ENCODE assay signal across 2 cellular contexts in the genomic region with DNA sequence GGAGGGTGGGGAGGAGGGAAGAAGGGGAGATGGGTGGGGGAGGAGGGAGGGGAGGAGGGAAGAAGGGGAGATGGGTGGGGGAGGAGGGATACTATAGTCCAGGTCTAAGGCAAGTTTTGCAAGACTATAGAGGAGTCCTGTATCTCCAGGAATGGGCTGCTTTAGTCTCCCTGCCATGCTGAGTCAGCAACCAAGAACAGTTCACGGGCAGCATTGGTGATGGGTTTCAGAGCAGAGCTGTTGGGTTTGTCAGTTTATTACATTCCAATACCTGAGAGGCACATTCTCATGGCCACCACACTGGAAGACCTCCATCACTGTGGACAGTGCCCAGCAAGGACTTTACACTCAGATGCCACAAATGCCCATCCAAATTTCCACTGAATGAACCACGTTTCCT.
TF ChIP-seq lines count a peak whose summit lies in the region.

No MANE protein-coding gene starts in this region.

TF ChIP-seq in HepG2, 621 proteins besides CTCF, POLR2A, EP300 and RAD21 (continued from another document and continues in another):
- TF ChIP-seq, protein P1, sequence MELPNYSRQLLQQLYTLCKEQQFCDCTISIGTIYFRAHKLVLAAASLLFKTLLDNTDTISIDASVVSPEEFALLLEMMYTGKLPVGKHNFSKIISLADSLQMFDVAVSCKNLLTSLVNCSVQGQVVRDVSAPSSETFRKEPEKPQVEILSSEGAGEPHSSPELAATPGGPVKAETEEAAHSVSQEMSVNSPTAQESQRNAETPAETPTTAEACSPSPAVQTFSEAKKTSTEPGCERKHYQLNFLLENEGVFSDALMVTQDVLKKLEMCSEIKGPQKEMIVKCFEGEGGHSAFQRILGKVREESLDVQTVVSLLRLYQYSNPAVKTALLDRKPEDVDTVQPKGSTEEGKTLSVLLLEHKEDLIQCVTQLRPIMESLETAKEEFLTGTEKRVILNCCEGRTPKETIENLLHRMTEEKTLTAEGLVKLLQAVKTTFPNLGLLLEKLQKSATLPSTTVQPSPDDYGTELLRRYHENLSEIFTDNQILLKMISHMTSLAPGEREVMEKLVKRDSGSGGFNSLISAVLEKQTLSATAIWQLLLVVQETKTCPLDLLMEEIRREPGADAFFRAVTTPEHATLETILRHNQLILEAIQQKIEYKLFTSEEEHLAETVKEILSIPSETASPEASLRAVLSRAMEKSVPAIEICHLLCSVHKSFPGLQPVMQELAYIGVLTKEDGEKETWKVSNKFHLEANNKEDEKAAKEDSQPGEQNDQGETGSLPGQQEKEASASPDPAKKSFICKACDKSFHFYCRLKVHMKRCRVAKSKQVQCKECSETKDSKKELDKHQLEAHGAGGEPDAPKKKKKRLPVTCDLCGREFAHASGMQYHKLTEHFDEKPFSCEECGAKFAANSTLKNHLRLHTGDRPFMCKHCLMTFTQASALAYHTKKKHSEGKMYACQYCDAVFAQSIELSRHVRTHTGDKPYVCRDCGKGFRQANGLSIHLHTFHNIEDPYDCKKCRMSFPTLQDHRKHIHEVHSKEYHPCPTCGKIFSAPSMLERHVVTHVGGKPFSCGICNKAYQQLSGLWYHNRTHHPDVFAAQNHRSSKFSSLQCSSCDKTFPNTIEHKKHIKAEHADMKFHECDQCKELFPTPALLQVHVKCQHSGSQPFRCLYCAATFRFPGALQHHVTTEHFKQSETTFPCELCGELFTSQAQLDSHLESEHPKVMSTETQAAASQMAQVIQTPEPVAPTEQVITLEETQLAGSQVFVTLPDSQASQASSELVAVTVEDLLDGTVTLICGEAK (IDR thresholded peaks at IDR 0.05) = no peak
- TF ChIP-seq, protein P1 (CRISPR knock-in tag; IDR thresholded peaks at IDR 0.05) = no peak
- TF ChIP-seq, protein P2, sequence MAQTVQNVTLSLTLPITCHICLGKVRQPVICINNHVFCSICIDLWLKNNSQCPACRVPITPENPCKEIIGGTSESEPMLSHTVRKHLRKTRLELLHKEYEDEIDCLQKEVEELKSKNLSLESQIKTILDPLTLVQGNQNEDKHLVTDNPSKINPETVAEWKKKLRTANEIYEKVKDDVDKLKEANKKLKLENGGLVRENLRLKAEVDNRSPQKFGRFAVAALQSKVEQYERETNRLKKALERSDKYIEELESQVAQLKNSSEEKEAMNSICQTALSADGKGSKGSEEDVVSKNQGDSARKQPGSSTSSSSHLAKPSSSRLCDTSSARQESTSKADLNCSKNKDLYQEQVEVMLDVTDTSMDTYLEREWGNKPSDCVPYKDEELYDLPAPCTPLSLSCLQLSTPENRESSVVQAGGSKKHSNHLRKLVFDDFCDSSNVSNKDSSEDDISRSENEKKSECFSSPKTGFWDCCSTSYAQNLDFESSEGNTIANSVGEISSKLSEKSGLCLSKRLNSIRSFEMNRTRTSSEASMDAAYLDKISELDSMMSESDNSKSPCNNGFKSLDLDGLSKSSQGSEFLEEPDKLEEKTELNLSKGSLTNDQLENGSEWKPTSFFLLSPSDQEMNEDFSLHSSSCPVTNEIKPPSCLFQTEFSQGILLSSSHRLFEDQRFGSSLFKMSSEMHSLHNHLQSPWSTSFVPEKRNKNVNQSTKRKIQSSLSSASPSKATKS (CRISPR knock-in tag; IDR thresholded peaks at IDR 0.05) = no peak

TF ChIP-seq in K562, 482 proteins besides CTCF, POLR2A, EP300 and RAD21 (continued from another document):
- TF ChIP-seq, protein P3, sequence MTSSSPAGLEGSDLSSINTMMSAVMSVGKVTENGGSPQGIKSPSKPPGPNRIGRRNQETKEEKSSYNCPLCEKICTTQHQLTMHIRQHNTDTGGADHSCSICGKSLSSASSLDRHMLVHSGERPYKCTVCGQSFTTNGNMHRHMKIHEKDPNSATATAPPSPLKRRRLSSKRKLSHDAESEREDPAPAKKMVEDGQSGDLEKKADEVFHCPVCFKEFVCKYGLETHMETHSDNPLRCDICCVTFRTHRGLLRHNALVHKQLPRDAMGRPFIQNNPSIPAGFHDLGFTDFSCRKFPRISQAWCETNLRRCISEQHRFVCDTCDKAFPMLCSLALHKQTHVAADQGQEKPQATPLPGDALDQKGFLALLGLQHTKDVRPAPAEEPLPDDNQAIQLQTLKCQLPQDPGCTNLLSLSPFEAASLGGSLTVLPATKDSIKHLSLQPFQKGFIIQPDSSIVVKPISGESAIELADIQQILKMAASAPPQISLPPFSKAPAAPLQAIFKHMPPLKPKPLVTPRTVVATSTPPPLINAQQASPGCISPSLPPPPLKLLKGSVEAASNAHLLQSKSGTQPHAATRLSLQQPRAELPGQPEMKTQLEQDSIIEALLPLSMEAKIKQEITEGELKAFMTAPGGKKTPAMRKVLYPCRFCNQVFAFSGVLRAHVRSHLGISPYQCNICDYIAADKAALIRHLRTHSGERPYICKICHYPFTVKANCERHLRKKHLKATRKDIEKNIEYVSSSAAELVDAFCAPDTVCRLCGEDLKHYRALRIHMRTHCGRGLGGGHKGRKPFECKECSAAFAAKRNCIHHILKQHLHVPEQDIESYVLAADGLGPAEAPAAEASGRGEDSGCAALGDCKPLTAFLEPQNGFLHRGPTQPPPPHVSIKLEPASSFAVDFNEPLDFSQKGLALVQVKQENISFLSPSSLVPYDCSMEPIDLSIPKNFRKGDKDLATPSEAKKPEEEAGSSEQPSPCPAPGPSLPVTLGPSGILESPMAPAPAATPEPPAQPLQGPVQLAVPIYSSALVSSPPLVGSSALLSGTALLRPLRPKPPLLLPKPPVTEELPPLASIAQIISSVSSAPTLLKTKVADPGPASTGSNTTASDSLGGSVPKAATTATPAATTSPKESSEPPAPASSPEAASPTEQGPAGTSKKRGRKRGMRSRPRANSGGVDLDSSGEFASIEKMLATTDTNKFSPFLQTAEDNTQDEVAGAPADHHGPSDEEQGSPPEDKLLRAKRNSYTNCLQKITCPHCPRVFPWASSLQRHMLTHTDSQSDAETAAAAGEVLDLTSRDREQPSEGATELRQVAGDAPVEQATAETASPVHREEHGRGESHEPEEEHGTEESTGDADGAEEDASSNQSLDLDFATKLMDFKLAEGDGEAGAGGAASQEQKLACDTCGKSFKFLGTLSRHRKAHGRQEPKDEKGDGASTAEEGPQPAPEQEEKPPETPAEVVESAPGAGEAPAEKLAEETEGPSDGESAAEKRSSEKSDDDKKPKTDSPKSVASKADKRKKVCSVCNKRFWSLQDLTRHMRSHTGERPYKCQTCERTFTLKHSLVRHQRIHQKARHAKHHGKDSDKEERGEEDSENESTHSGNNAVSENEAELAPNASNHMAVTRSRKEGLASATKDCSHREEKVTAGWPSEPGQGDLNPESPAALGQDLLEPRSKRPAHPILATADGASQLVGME (CRISPR knock-in tag; IDR thresholded peaks at IDR 0.05) = no peak
- TF ChIP-seq MCM5 (IDR thresholded peaks at IDR 0.05; ENCODE audit: low read depth) (no peak), MAFF (IDR thresholded peaks at IDR 0.05; ENCODE audit: low read length) (peak; percentile 40; the same call in 1 of the 2 replicates)
